8 cellular contexts compared by ENCODE assay signal in the genomic region with DNA sequence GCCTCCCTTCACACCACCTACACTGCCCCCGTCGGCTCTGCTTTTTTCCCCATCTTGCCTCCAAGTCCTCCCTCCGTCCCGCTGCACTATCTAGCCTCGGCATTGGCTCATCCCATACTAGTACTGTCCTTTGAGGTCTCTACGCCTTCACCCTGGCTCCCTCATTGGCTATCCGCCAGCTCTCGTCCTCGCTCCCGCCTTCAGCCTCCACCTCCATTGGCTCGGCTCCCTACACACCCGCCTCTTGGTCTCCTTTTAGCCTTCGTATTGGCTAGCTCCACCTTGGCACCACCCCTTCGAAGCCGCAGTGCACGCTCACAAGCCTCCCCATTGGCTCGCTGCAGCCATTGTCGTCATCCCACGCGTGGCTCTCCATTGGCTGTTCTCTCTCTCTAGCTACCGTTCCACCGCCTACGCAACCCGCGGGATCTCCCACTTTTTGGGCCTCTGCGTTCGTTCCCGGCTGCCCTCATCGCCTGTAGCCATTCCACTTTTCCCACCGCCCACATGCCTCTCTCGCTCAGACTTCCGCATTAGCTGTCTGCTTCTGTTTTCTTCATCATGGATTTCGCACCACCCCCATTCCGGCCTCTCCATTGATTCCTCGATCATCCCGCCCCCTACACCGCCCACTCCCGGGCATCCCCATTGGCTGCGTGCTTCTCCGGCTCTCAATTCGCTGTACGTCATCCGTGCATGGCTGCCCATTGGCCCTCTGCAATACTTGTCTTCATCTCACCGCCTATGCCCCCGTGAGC. TPM values are rescaled to one million over a fixed set of nuclear protein-coding genes. Genes with fewer than 3 reads are reported as not detected.
A peak's percentile ranks its signal among the peaks of the same experiment; 100 is the strongest.
DNase-seq lines count a peak whose midpoint lies in the region; ATAC-seq and TF ChIP-seq lines count a peak whose summit lies in the region.

No MANE protein-coding gene starts in this region.

- no peaks in the 10 kb centered on the region for H3K9me2 ChIP-seq in SK-N-SH

- TF ChIP-seq POLR2A in suprapubic skin (IDR thresholded peaks at IDR 0.05) = no peak

- TF ChIP-seq CTCF in GM10248 (IDR thresholded peaks at IDR 0.05; ENCODE audit: control extremely low read depth, extremely low read depth, low read depth, missing control alignments) (no peak), SK-N-SH (IDR thresholded peaks at IDR 0.05) (no peak), suprapubic skin (IDR thresholded peaks at IDR 0.05) (no peak)

- H3K27me3 ChIP-seq in SK-N-SH (ENCODE audit: insufficient read depth) (no peaks in the 10 kb centered on the region; the same call in 1 of the 2 replicates), suprapubic skin (no peaks in the 10 kb centered on the region)

- no peak overlapping the region; the same call in 1 of the 2 replicates for H2AFZ ChIP-seq in SK-N-SH (ENCODE audit: low read depth)

- peak overlapping the region; percentile 73 for H3K9ac ChIP-seq in SK-N-SH

- 21% methylated on average over 45 of the region's 45 CpGs for WGBS in SK-N-SH (ENCODE audit: low lambda C conversion rate)
- 41% methylated on average over 45 of the region's 45 CpGs for WGBS in suprapubic skin

- no peaks in the 10 kb centered on the region for H3F3A ChIP-seq in SK-N-SH (replicated peaks; ENCODE audit: insufficient read depth)

- H3K9me3 ChIP-seq in SK-N-SH (no peaks in the 10 kb centered on the region), suprapubic skin (no peaks in the 10 kb centered on the region)

- H3K9me3 Mint-ChIP-seq in activated naive CD4-positive, alpha-beta T cell treated with anti-CD3 and anti-CD28 coated beads, Interleukin-2, amount 50 U/mL, for 72 hours = no peaks in the 10 kb centered on the region

- H3K36me3 ChIP-seq in SK-N-SH (replicated peaks in 1 of 2; ENCODE audit: control insufficient read depth in 1 of 2, insufficient read depth in 2 of 2, low read length in 1 of 2) (no peaks in the 10 kb centered on the region), suprapubic skin (no peaks in the 10 kb centered on the region)

- H3K27ac Mint-ChIP-seq in activated naive CD4-positive, alpha-beta T cell treated with anti-CD3 and anti-CD28 coated beads, Interleukin-2, amount 50 U/mL, for 72 hours = peak overlapping the region; percentile 99 to 100

- H3K79me2 ChIP-seq in SK-N-SH (ENCODE audit: insufficient read depth) = peaks cover 24% of the 10 kb centered on the region; the same call in 1 of the 2 replicates

- POLR2A ChIA-PET in GM10248 (lab: Yijun Ruan, JAX) (interaction anchor here (0.5 to 1.0 kb wide), 4 partner anchors 10 to 593 kb away, joined by 3 to 4 read pairs (median 4); no protein-coding TSS in a partner anchor), SK-N-SH (lab: Yijun Ruan, JAX) (interaction anchor here (0.6 to 1.3 kb wide), 4 partner anchors 13 to 219 kb away, joined by 3 read pairs; a partner anchor contains a TSS)

- peaks cover 0 to 23% of the 10 kb centered on the region in 2 experiments; a peak in 1 of 4 replicates for H3K4me1 ChIP-seq in SK-N-SH (ENCODE audit: control insufficient read depth in 1 of 2, insufficient read depth in 2 of 2, low read depth in 1 of 2, low read length in 1 of 2)
- H3K4me1 ChIP-seq in suprapubic skin = peaks cover 33% of the 10 kb centered on the region

- CTCF ChIA-PET in GM10248 (lab: Yijun Ruan, JAX) (interaction anchor here (1.5 to 1.6 kb wide), 2 partner anchors 77 to 113 kb away, joined by 4 to 5 read pairs; no protein-coding TSS in a partner anchor), SK-N-SH (lab: Yijun Ruan, JAX) (interaction anchor here (0.7 kb wide), 1 partner anchor 105 kb away, joined by 3 read pairs; no protein-coding TSS in a partner anchor)

- peaks cover 9 to 15% of the 10 kb centered on the region in 2 donors for H3K36me3 Mint-ChIP-seq in activated naive CD4-positive, alpha-beta T cell treated with anti-CD3 and anti-CD28 coated beads, Interleukin-2, amount 50 U/mL, for 72 hours

- peak overlapping the region; percentile 59 for H3K4me2 ChIP-seq in SK-N-SH

- DNase-seq in GM10248 (ENCODE audit: extremely low spot score) (peak; percentile 90), NCI-H1092 (lab: John Stamatoyannopoulos, UW) (peak; percentile 99), SK-N-SH (peak; percentile 89), globus pallidus (ENCODE audit: low spot score) (peak; percentile 97), nucleus accumbens (lab: John Stamatoyannopoulos, UW) (peak; percentile 56 to 97 (median 93)), suprapubic skin (ENCODE audit: low spot score in 2 of 2) (peak; percentile 98 to 99)
- DNase-seq in activated naive CD4-positive, alpha-beta T cell treated with anti-CD3 and anti-CD28 coated beads, Interleukin-2, amount 50 U/mL, for 72 hours (ENCODE audit: low spot score in 2 of 2) = peak; percentile 85 to 97

- peaks cover 4% of the 10 kb centered on the region; the same call in 1 of the 2 replicates for H4K20me1 ChIP-seq in SK-N-SH (ENCODE audit: insufficient read depth)

- TF ChIP-seq EP300 in SK-N-SH (IDR thresholded peaks at IDR 0.05; ENCODE audit: borderline replicate concordance in 1 of 2, low read depth in 1 of 2, low read length in 1 of 2) (no peak), suprapubic skin (IDR thresholded peaks at IDR 0.05) (no peak)

- H3K4me3 ChIP-seq in SK-N-SH (ENCODE audit: low read depth in 2 of 2, low read length in 1 of 2) (peak overlapping the region; percentile 64 to 65), suprapubic skin (peak overlapping the region; percentile 71)

- ATAC-seq in HG02610 (IDR thresholded peaks at IDR 0.05; ENCODE audit: unreplicated experiment) = peak; percentile 90
- peak; percentile 83 to 85 for ATAC-seq in activated naive CD4-positive, alpha-beta T cell treated with anti-CD3 and anti-CD28 coated beads, Interleukin-2, amount 50 U/mL, for 72 hours

- no peak for TF ChIP-seq RAD21 in SK-N-SH (IDR thresholded peaks at IDR 0.05; ENCODE audit: low read length)

- H3K27ac ChIP-seq in SK-N-SH (ENCODE audit: low read depth in 2 of 2, low read length in 1 of 2) (peak overlapping the region; percentile 82 to 84), suprapubic skin (peak overlapping the region; percentile 94)

TF ChIP-seq in SK-N-SH, 30 proteins besides CTCF, POLR2A, EP300 and RAD21 (continues in another document):
- no peak for TF ChIP-seq RFX5 (IDR thresholded peaks at IDR 0.05; ENCODE audit: low read length)
- TF ChIP-seq, protein P1, sequence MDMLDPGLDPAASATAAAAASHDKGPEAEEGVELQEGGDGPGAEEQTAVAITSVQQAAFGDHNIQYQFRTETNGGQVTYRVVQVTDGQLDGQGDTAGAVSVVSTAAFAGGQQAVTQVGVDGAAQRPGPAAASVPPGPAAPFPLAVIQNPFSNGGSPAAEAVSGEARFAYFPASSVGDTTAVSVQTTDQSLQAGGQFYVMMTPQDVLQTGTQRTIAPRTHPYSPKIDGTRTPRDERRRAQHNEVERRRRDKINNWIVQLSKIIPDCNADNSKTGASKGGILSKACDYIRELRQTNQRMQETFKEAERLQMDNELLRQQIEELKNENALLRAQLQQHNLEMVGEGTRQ (IDR thresholded peaks at IDR 0.05; ENCODE audit: borderline replicate concordance, low read depth, low read length) = no peak
- TF ChIP-seq, protein P2, sequence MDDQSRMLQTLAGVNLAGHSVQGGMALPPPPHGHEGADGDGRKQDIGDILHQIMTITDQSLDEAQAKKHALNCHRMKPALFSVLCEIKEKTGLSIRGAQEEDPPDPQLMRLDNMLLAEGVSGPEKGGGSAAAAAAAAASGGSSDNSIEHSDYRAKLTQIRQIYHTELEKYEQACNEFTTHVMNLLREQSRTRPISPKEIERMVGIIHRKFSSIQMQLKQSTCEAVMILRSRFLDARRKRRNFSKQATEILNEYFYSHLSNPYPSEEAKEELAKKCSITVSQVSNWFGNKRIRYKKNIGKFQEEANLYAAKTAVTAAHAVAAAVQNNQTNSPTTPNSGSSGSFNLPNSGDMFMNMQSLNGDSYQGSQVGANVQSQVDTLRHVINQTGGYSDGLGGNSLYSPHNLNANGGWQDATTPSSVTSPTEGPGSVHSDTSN (IDR thresholded peaks at IDR 0.05) = peak; percentile 86

RNA-seq across cellular contexts. Expression of a gene that starts 0.4 kb away (rescaled TPM):
- polyA plus RNA-seq in SK-N-SH (2012; rRNA removed) = 4.2 and 6.2 TPM in 2 replicates
- 3.2 and 3.9 TPM in 2 replicates for polyA plus RNA-seq in SK-N-SH (2012; cell fraction: cytosol; rRNA removed)
- 9.2 and 17.1 TPM in 2 replicates for polyA plus RNA-seq in SK-N-SH (2012; cell fraction: nucleus; rRNA removed)
- 1 to 10 TPM; 4.2 to 5.3 TPM for total RNA-seq in activated naive CD4-positive, alpha-beta T cell treated with anti-CD3 and anti-CD28 coated beads, Interleukin-2, amount 50 U/mL, for 72 hours
- total RNA-seq in suprapubic skin = 10 to 100 TPM in 1 of 4 donors, 1 to 10 TPM in 3; 4.8 to 13.3 (median 5.7) TPM

RNA-seq across cellular contexts. Expression of a gene that starts 4.7 kb away (rescaled TPM):
- 0.12 TPM in 1 of 2 replicates, not detected in the other for polyA plus RNA-seq in SK-N-SH (2012; rRNA removed)
- 0.04 TPM in 2 replicates for polyA plus RNA-seq in SK-N-SH (2012; cell fraction: cytosol; rRNA removed)
- 0.06 and 0.08 TPM in 2 replicates for polyA plus RNA-seq in SK-N-SH (2012; cell fraction: nucleus; rRNA removed)
- 10 to 100 TPM in 1 of 2 donors, 1 to 10 TPM in 1; 5.4 to 24.3 TPM for total RNA-seq in activated naive CD4-positive, alpha-beta T cell treated with anti-CD3 and anti-CD28 coated beads, Interleukin-2, amount 50 U/mL, for 72 hours
- total RNA-seq in suprapubic skin = 1 to 10 TPM in 1 of 4 donors, under 1 TPM in 2, not detected in 1; 0.26 to 1.0 (median 0.62) TPM

RNA-seq across cellular contexts. Expression of a gene that starts 33.9 kb away (rescaled TPM):
- 7.5 TPM in 2 replicates for polyA plus RNA-seq in SK-N-SH (2012; rRNA removed)
- polyA plus RNA-seq in SK-N-SH (2012; cell fraction: cytosol; rRNA removed) = 2.7 and 4.4 TPM in 2 replicates
- polyA plus RNA-seq in SK-N-SH (2012; cell fraction: nucleus; rRNA removed) = 14.3 and 18.5 TPM in 2 replicates
- 10 to 100 TPM; 18.3 to 26.4 TPM for total RNA-seq in activated naive CD4-positive, alpha-beta T cell treated with anti-CD3 and anti-CD28 coated beads, Interleukin-2, amount 50 U/mL, for 72 hours
- total RNA-seq in suprapubic skin = 10 to 100 TPM; 18.1 to 25.0 (median 18.8) TPM

RNA-seq across cellular contexts. Expression of a gene that starts 34.3 kb away (rescaled TPM):
- not detected in 2 replicates for polyA plus RNA-seq in SK-N-SH (2012; rRNA removed)
- polyA plus RNA-seq in SK-N-SH (2012; cell fraction: cytosol; rRNA removed) = not detected in 2 replicates
- not detected in 2 replicates for polyA plus RNA-seq in SK-N-SH (2012; cell fraction: nucleus; rRNA removed)
- not detected for total RNA-seq in activated naive CD4-positive, alpha-beta T cell treated with anti-CD3 and anti-CD28 coated beads, Interleukin-2, amount 50 U/mL, for 72 hours
- not detected for total RNA-seq in suprapubic skin

RNA-seq across cellular contexts. Expression of a gene that starts 36.0 kb away (rescaled TPM):
- not detected in 2 replicates for polyA plus RNA-seq in SK-N-SH (2012; rRNA removed)
- not detected in 2 replicates for polyA plus RNA-seq in SK-N-SH (2012; cell fraction: cytosol; rRNA removed)
- polyA plus RNA-seq in SK-N-SH (2012; cell fraction: nucleus; rRNA removed) = not detected in 2 replicates
- total RNA-seq in activated naive CD4-positive, alpha-beta T cell treated with anti-CD3 and anti-CD28 coated beads, Interleukin-2, amount 50 U/mL, for 72 hours = 1 to 10 TPM; 1.7 to 2.6 TPM
- total RNA-seq in suprapubic skin = under 1 TPM in 3 of 4 donors, not detected in 1; 0.21 to 0.40 (median 0.29) TPM

Comparison
In these comparisons a context has a peak if more than half of its experiments do, and no peak if none do; other contexts are left out.
1. Peak in every context shown above with its lines: DNase-seq, ATAC-seq, H3K4me3 ChIP-seq and H3K27ac ChIP-seq.